Comparison of ENCODE assay signal across 38 cellular contexts in the genomic region with DNA sequence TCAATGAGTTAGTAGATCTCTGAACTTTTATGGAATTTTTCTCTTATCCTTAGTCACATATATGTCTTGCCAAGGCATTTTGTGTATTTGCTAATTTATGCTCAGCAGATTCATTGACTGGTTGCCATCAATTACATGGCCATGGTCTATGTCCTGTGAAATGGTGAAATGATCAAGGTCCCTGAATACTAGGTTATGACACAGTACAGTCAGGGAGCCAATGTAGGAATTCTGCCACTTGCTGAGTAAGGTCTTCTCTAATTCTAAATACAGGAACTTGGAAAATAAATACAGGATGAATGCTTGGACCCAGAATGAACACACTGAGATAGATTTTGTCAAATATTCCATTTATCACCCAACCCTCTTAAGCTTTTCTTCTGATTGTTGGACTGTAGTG.
"Had no signal": no experiment of that assay in that cellular context is flagged by ENCODE, and none has a peak within 500 bp of the region (broad histone marks: within the 10 kb centered on the region; RNA-seq: fewer than 3 reads in every experiment).

No MANE protein-coding gene starts in this region.

- H3K36me3 ChIP-seq: adrenal gland, ascending aorta, brain microvascular endothelial cell, breast epithelium, cardiac muscle cell had no signal

- H3K27me3 ChIP-seq: adrenal gland, ascending aorta, body of pancreas, brain microvascular endothelial cell, breast epithelium had no signal

- H3K4me1 ChIP-seq: adrenal gland, ascending aorta, body of pancreas, breast epithelium had no signal

- H3K36me3 Mint-ChIP-seq: activated naive CD4-positive, alpha-beta T cell treated with anti-CD3 and anti-CD28 coated beads, Interleukin-2, amount 10 ng/mL, durations not matched to agents 7 days and 5 days; brain had no signal

- H3K9me3 ChIP-seq: adrenal gland, ascending aorta, body of pancreas, breast epithelium had no signal

- ATAC-seq: activated naive CD4-positive, alpha-beta T cell treated with anti-CD3 and anti-CD28 coated beads, Interleukin-2, amount 50 U/mL, for 72 hours; activated naive CD8-positive, alpha-beta T cell treated with anti-CD3 and anti-CD28 coated beads, Interleukin-2, amount 50 U/mL, for 24 hours; activated T-cell treated with anti-CD3 and anti-CD28 coated beads, Interleukin-2, amount 50 U/mL, for 4 hours; activated T-cell treated with anti-CD3 and anti-CD28 coated beads, Interleukin-2, amount 50 U/mL, for 72 hours; activated T-helper 17 cell treated with anti-CD3 and anti-CD28 coated beads, Interleukin-2, amount 50 U/mL, for 72 hours; body of pancreas had no signal

- H3K9me3 Mint-ChIP-seq: activated naive CD4-positive, alpha-beta T cell treated with anti-CD3 and anti-CD28 coated beads for 36 hours; activated naive CD4-positive, alpha-beta T cell treated with anti-CD3 and anti-CD28 coated beads, Interleukin-2, amount 10 ng/mL, durations not matched to agents 7 days and 5 days; activated naive CD4-positive, alpha-beta T cell treated with anti-CD3 and anti-CD28 coated beads, Interleukin-2, amount 50 U/mL, for 24 hours; activated naive CD4-positive, alpha-beta T cell treated with anti-CD3 and anti-CD28 coated beads, Interleukin-2, amount 50 U/mL, for 72 hours; activated naive CD8-positive, alpha-beta T cell treated with anti-CD3 and anti-CD28 coated beads for 36 hours; activated naive CD8-positive, alpha-beta T cell treated with anti-CD3 and anti-CD28 coated beads, Interleukin-2, amount 10 ng/mL, durations not matched to agents 7 days and 5 days; activated naive CD8-positive, alpha-beta T cell treated with anti-CD3 and anti-CD28 coated beads, Interleukin-2, amount 50 U/mL, for 24 hours; activated T-cell treated with anti-CD3 and anti-CD28 coated beads, Interleukin-2, amount 50 U/mL, for 24 hours; activated T-cell treated with anti-CD3 and anti-CD28 coated beads, Interleukin-2, amount 50 U/mL, for 4 hours; activated T-cell treated with anti-CD3 and anti-CD28 coated beads, Interleukin-2, amount 50 U/mL, for 72 hours; activated T-helper 1 cell treated with anti-CD3 and anti-CD28 coated beads, Interleukin-12 subunit alpha, Interleukin-12 subunit beta, Interleukin-2, Interleukin-4 antibody, amounts not matched to agents 30 ng/mL and 10 ng/mL and 1 ng/mL, durations not matched to agents 14 hours and 24 hours and 36 hours; activated T-helper 17 cell treated with anti-CD3 and anti-CD28 coated beads, Interleukin-2, amount 50 U/mL, for 72 hours; activated T-helper 2 cell treated with anti-CD3 and anti-CD28 coated beads, Interferon-gamma antibody, Interleukin-2, Interleukin-4, amounts not matched to agents 10 μg/mL and 5 μg/mL and 100 μg/mL, durations not matched to agents 14 hours and 24 hours and 36 hours; brain; central memory CD8-positive, alpha-beta T cell had no signal

- H3K4me3 Mint-ChIP-seq: activated naive CD4-positive, alpha-beta T cell treated with anti-CD3 and anti-CD28 coated beads for 36 hours; activated naive CD4-positive, alpha-beta T cell treated with anti-CD3 and anti-CD28 coated beads, Interleukin-2, amount 10 ng/mL, durations not matched to agents 7 days and 5 days; activated naive CD4-positive, alpha-beta T cell treated with anti-CD3 and anti-CD28 coated beads, Interleukin-2, amount 50 U/mL, for 24 hours; activated naive CD8-positive, alpha-beta T cell; activated naive CD8-positive, alpha-beta T cell treated with anti-CD3 and anti-CD28 coated beads for 36 hours; activated naive CD8-positive, alpha-beta T cell treated with anti-CD3 and anti-CD28 coated beads, Interleukin-2, amount 10 ng/mL, durations not matched to agents 7 days and 5 days; activated naive CD8-positive, alpha-beta T cell treated with anti-CD3 and anti-CD28 coated beads, Interleukin-2, amount 50 U/mL, for 24 hours; activated T-cell treated with anti-CD3 and anti-CD28 coated beads, Interleukin-2, amount 50 U/mL, for 24 hours; activated T-cell treated with anti-CD3 and anti-CD28 coated beads, Interleukin-2, amount 50 U/mL, for 4 hours; activated T-cell treated with anti-CD3 and anti-CD28 coated beads, Interleukin-2, amount 50 U/mL, for 72 hours; activated T-helper 1 cell treated with anti-CD3 and anti-CD28 coated beads, Interleukin-12 subunit alpha, Interleukin-12 subunit beta, Interleukin-2, Interleukin-4 antibody, amounts not matched to agents 30 ng/mL and 10 ng/mL and 1 ng/mL, durations not matched to agents 14 hours and 24 hours and 36 hours; activated T-helper 17 cell treated with anti-CD3 and anti-CD28 coated beads, Interleukin-2, amount 50 U/mL, for 72 hours; brain; central memory CD8-positive, alpha-beta T cell had no signal

- H3K4me3 ChIP-seq: adrenal gland, ascending aorta, body of pancreas, breast epithelium, cardiac muscle cell had no signal

- DNase-seq: activated effector memory CD4-positive, alpha-beta T cell treated with anti-CD3 and anti-CD28 coated beads, Interleukin-2, amount 50 U/mL, for 16 hours; activated effector memory CD4-positive, alpha-beta T cell treated with Interleukin-2 at 50 U/mL for 16 hours; activated gamma-delta T cell; activated gamma-delta T cell treated with Interleukin-2 at 50 U/mL for 16 hours; activated naive CD4-positive, alpha-beta T cell; activated naive CD4-positive, alpha-beta T cell treated with anti-CD3 and anti-CD28 coated beads for 36 hours; activated naive CD4-positive, alpha-beta T cell treated with anti-CD3 and anti-CD28 coated beads, Interleukin-2, amount 10 ng/mL, durations not matched to agents 7 days and 5 days; activated naive CD4-positive, alpha-beta T cell treated with anti-CD3 and anti-CD28 coated beads, Interleukin-2, amount 50 U/mL, for 16 hours; activated naive CD4-positive, alpha-beta T cell treated with Interleukin-2 at 50 U/mL for 16 hours; activated naive CD8-positive, alpha-beta T cell treated with anti-CD3 and anti-CD28 coated beads for 36 hours; activated naive CD8-positive, alpha-beta T cell treated with anti-CD3 and anti-CD28 coated beads, Interleukin-2, amount 10 ng/mL, durations not matched to agents 7 days and 5 days; activated naive CD8-positive, alpha-beta T cell treated with anti-CD3 and anti-CD28 coated beads, Interleukin-2, amount 50 U/mL, for 24 hours; activated T-cell treated with anti-CD3 and anti-CD28 coated beads, Interleukin-2, amount 50 U/mL, for 1 hour; activated T-cell treated with anti-CD3 and anti-CD28 coated beads, Interleukin-2, amount 50 U/mL, for 24 hours; activated T-cell treated with anti-CD3 and anti-CD28 coated beads, Interleukin-2, amount 50 U/mL, for 4 hours; activated T-cell treated with anti-CD3 and anti-CD28 coated beads, Interleukin-2, amount 50 U/mL, for 48 hours; activated T-cell treated with anti-CD3 and anti-CD28 coated beads, Interleukin-2, amount 50 U/mL, for 72 hours; adrenal gland; amniotic stem cell; amygdala; anterior cingulate cortex; aorta; body of pancreas; brain microvascular endothelial cell; caudate nucleus; central memory CD4-positive, alpha-beta T cell; cerebellar nuclear complex had no signal

- H3K4me1 Mint-ChIP-seq: activated naive CD4-positive, alpha-beta T cell treated with anti-CD3 and anti-CD28 coated beads, Interleukin-2, amount 10 ng/mL, durations not matched to agents 7 days and 5 days; activated naive CD4-positive, alpha-beta T cell treated with anti-CD3 and anti-CD28 coated beads, Interleukin-2, amount 50 U/mL, for 24 hours; activated naive CD8-positive, alpha-beta T cell treated with anti-CD3 and anti-CD28 coated beads, Interleukin-2, amount 50 U/mL, for 24 hours; activated T-helper 17 cell treated with anti-CD3 and anti-CD28 coated beads, Interleukin-2, amount 50 U/mL, for 72 hours had no signal

- H3K27ac ChIP-seq: adrenal gland, ascending aorta, body of pancreas, brain microvascular endothelial cell, breast epithelium, cardiac muscle cell had no signal

- H3K27me3 Mint-ChIP-seq: activated naive CD4-positive, alpha-beta T cell treated with anti-CD3 and anti-CD28 coated beads, Interleukin-2, amount 10 ng/mL, durations not matched to agents 7 days and 5 days; activated naive CD4-positive, alpha-beta T cell treated with anti-CD3 and anti-CD28 coated beads, Interleukin-2, amount 50 U/mL, for 24 hours; activated naive CD8-positive, alpha-beta T cell; activated naive CD8-positive, alpha-beta T cell treated with anti-CD3 and anti-CD28 coated beads for 36 hours; activated naive CD8-positive, alpha-beta T cell treated with anti-CD3 and anti-CD28 coated beads, Interleukin-2, amount 10 ng/mL, durations not matched to agents 7 days and 5 days; activated naive CD8-positive, alpha-beta T cell treated with anti-CD3 and anti-CD28 coated beads, Interleukin-2, amount 50 U/mL, for 24 hours; activated T-cell treated with anti-CD3 and anti-CD28 coated beads, Interleukin-2, amount 50 U/mL, for 24 hours; activated T-helper 17 cell treated with anti-CD3 and anti-CD28 coated beads, Interleukin-2, amount 50 U/mL, for 72 hours; central memory CD8-positive, alpha-beta T cell had no signal

- H3K27ac Mint-ChIP-seq: activated naive CD4-positive, alpha-beta T cell treated with anti-CD3 and anti-CD28 coated beads for 36 hours; activated naive CD4-positive, alpha-beta T cell treated with anti-CD3 and anti-CD28 coated beads, Interleukin-2, amount 10 ng/mL, durations not matched to agents 7 days and 5 days; activated naive CD4-positive, alpha-beta T cell treated with anti-CD3 and anti-CD28 coated beads, Interleukin-2, amount 50 U/mL, for 24 hours; activated naive CD4-positive, alpha-beta T cell treated with anti-CD3 and anti-CD28 coated beads, Interleukin-2, amount 50 U/mL, for 72 hours; activated naive CD8-positive, alpha-beta T cell; activated naive CD8-positive, alpha-beta T cell treated with anti-CD3 and anti-CD28 coated beads for 36 hours; activated naive CD8-positive, alpha-beta T cell treated with anti-CD3 and anti-CD28 coated beads, Interleukin-2, amount 10 ng/mL, durations not matched to agents 7 days and 5 days; activated naive CD8-positive, alpha-beta T cell treated with anti-CD3 and anti-CD28 coated beads, Interleukin-2, amount 50 U/mL, for 24 hours; activated T-cell treated with anti-CD3 and anti-CD28 coated beads, Interleukin-2, amount 50 U/mL, for 24 hours; activated T-cell treated with anti-CD3 and anti-CD28 coated beads, Interleukin-2, amount 50 U/mL, for 72 hours; activated T-helper 1 cell treated with anti-CD3 and anti-CD28 coated beads, Interleukin-12 subunit alpha, Interleukin-12 subunit beta, Interleukin-2, Interleukin-4 antibody, amounts not matched to agents 30 ng/mL and 10 ng/mL and 1 ng/mL, durations not matched to agents 14 hours and 24 hours and 36 hours; activated T-helper 17 cell treated with anti-CD3 and anti-CD28 coated beads, Interleukin-2, amount 50 U/mL, for 72 hours; activated T-helper 2 cell treated with anti-CD3 and anti-CD28 coated beads, Interferon-gamma antibody, Interleukin-2, Interleukin-4, amounts not matched to agents 10 μg/mL and 5 μg/mL and 100 μg/mL, durations not matched to agents 14 hours and 24 hours and 36 hours; brain had no signal
